ENCODE assay signal across 8 cellular contexts in genomic region chr3:148755570-148755969, GRCh38. TPM values are rescaled to one million over a fixed set of nuclear protein-coding genes. Genes with fewer than 3 reads are reported as not detected.
"Had no signal": no experiment of that assay in that cellular context is flagged by ENCODE, and none has a peak within 500 bp of the region (broad histone marks: within the 10 kb centered on the region; RNA-seq: fewer than 3 reads in every experiment).

No MANE protein-coding gene starts in this region.

- H3K27ac Mint-ChIP-seq: GM23338, H9, IgD-negative memory B cell had no signal

- FAIRE-seq: H1, H54 had no signal

- H3K36me3 Mint-ChIP-seq: IgD-negative memory B cell had no signal

- H2AFZ ChIP-seq: GM23338 had no signal

- ATAC-seq: GM23338 had no signal

- H3K4me3 Mint-ChIP-seq: GM23338, H9, IgD-negative memory B cell had no signal

- H3K4me2 ChIP-seq: GM23338 had no signal

- H3K9me3 Mint-ChIP-seq: GM23338, H9, IgD-negative memory B cell had no signal

- H3K4me1 Mint-ChIP-seq: GM23338 had no signal

- H3K4me3 ChIP-seq: GM23338 had no signal

- DNase-seq: H9, HCEC 1CT, KG1 had no signal

RNA-seq across cellular contexts. Expression of gene AGTR1, which starts 57.9 kb away (rescaled TPM):
- total RNA-seq: GM23338, H1, H9, HT1080 had no signal
- polyA plus RNA-seq: IgD-negative memory B cell had no signal
